11 cellular contexts compared by ENCODE assay signal in genomic region chr12:124686885-124687694, GRCh38.
DNase-seq lines count a peak whose midpoint lies in the region; ATAC-seq and TF ChIP-seq lines count a peak whose summit lies in the region.
"Had no signal": no experiment of that assay in that cellular context is flagged by ENCODE, and none has a peak within 500 bp of the region (broad histone marks: within the 10 kb centered on the region; RNA-seq: fewer than 3 reads in every experiment).

No MANE protein-coding gene starts in this region.

- no peak for DNase-seq in heart right ventricle
- no peak for DNase-seq in Right ventricle myocardium inferior (ENCODE audit: missing footprints)
- peak; percentile 38 for DNase-seq in astrocyte of the spinal cord (ENCODE audit: low read depth, low spot score)
- DNase-seq in naive B cell = no peak
- no peak for DNase-seq in vagina (ENCODE audit: extremely low spot score in 2 of 2)
- DNase-seq in amniotic stem cell (lab: John Stamatoyannopoulos, UW) = no peak
- no peak for DNase-seq in GM03348 (ENCODE audit: low spot score)
- DNase-seq in NCI-H128 (lab: John Stamatoyannopoulos, UW; ENCODE audit: unreplicated experiment) = no peak
- DNase-seq: brain microvascular endothelial cell, H7, SIG-M5 had no signal

- TF ChIP-seq POLR2A in vagina (IDR thresholded peaks at IDR 0.05) = no peak

- H3K27me3 Mint-ChIP-seq in naive B cell = peaks cover 13 to 33% (median 28%) of the 10 kb centered on the region in 3 donors

- intact Hi-C loops in heart right ventricle (cut with DNase I) (loop anchor here in 4 of 10 donors (5.0 to 10.0 kb wide), 6 partner anchors 45 to 302 kb away; partner anchors contain the start of gene NCOR2 (in 3 of the 4)), Right ventricle myocardium inferior (cut with DNase I) (no loop called here), vagina (cut with DNase I) (no loop called here)

- H3K36me3 Mint-ChIP-seq in naive B cell = no peaks in the 10 kb centered on the region

- H3K27me3 ChIP-seq in heart right ventricle (no peaks in the 10 kb centered on the region), vagina (no peaks in the 10 kb centered on the region)
- H3K27me3 ChIP-seq: brain microvascular endothelial cell had no signal

- TF ChIP-seq CTCF in heart right ventricle (IDR thresholded peaks at IDR 0.05) (no peak), astrocyte of the spinal cord (IDR thresholded peaks at IDR 0.05; ENCODE audit: low read depth, low read length) (no peak), vagina (IDR thresholded peaks at IDR 0.05) (no peak)

- WGBS in heart right ventricle, 2 donors = 82% methylated on average over 10 of the region's 10 CpGs

- ATAC-seq in heart right ventricle = peak in 1 of 8 donors; percentile 16
- no peak for ATAC-seq in Right ventricle myocardium inferior
- no peak for ATAC-seq in naive B cell (ENCODE audit: low read depth in 2 of 2)

- peak overlapping the region in 4 of 6 donors; percentile 19 to 58 (median 34) for H3K27ac Mint-ChIP-seq in naive B cell

- peaks cover 17 to 20% (median 20%) of the 10 kb centered on the region in 3 donors for H3K4me1 Mint-ChIP-seq in naive B cell

- peak overlapping the region in 4 of 8 donors; percentile 0 to 49 (median 6) for H3K4me3 Mint-ChIP-seq in naive B cell

- H3K27ac ChIP-seq in heart right ventricle (peak overlapping the region; percentile 28 to 91 (median 76)), vagina (peak overlapping the region; percentile 69)

- H3K4me3 ChIP-seq in heart right ventricle (no peak overlapping the region), astrocyte of the spinal cord (ENCODE audit: low read depth, low read length) (no peak overlapping the region), vagina (no peak overlapping the region)

- peaks cover 0 to 13% (median 7%) of the 10 kb centered on the region in 11 donors for H3K9me3 ChIP-seq in heart right ventricle
- H3K9me3 ChIP-seq in vagina = no peaks in the 10 kb centered on the region

- in situ Hi-C loops in astrocyte of the spinal cord (cut with HindIII; ENCODE audit: low sequenced_read_pairs) = no loop called here

- H3K4me1 ChIP-seq in heart right ventricle (peaks cover 13 to 78% (median 56%) of the 10 kb centered on the region in 9 donors), vagina (peaks cover 59% of the 10 kb centered on the region)

- H3K36me3 ChIP-seq in heart right ventricle (no peaks in the 10 kb centered on the region), vagina (no peaks in the 10 kb centered on the region)
- H3K36me3 ChIP-seq: brain microvascular endothelial cell had no signal

- H3K9me3 Mint-ChIP-seq in naive B cell = peaks cover 0 to 11% (median 8%) of the 10 kb centered on the region in 7 donors
